ENCODE assay signal across 34 cellular contexts in genomic region chr11:116529210-116529609, GRCh38.
"Had no signal": no experiment of that assay in that cellular context is flagged by ENCODE, and none has a peak within 500 bp of the region (broad histone marks: within the 10 kb centered on the region; RNA-seq: fewer than 3 reads in every experiment).

No MANE protein-coding gene starts in this region.

- H3K4me1 ChIP-seq: adrenal gland, ascending aorta had no signal

- DNase-seq: activated B cell treated with CpG ODN at 0.5 μM for 24 hours; activated CD4-positive, alpha-beta memory T cell treated with anti-CD3 and anti-CD28 coated beads for 36 hours; activated CD4-positive, alpha-beta T cell treated with anti-CD3 and anti-CD28 coated beads for 4 hours; activated CD4-positive, alpha-beta T cell treated with anti-CD3 and anti-CD28 coated beads, Interleukin-2, amount 10 ng/mL, durations not matched to agents 24 days and 14 days; activated CD4-positive, alpha-beta T cell treated with anti-CD3 and anti-CD28 coated beads, Interleukin-2, amount 50 U/mL, for 1 hour; activated CD4-positive, alpha-beta T cell treated with anti-CD3 and anti-CD28 coated beads, Interleukin-2, amount 50 U/mL, for 4 hours; activated CD4-positive, CD25-positive, alpha-beta regulatory T cell treated with anti-CD3 and anti-CD28 coated beads, Interleukin-2, amount 50 U/mL, for 72 hours; activated CD8-positive, alpha-beta memory T cell treated with anti-CD3 and anti-CD28 coated beads for 24 hours; activated CD8-positive, alpha-beta memory T cell treated with anti-CD3 and anti-CD28 coated beads, Interleukin-2, amount 10 ng/mL, durations not matched to agents 7 days and 5 days; activated CD8-positive, alpha-beta T cell treated with anti-CD3 and anti-CD28 coated beads for 36 hours; activated effector memory CD4-positive, alpha-beta T cell treated with Interleukin-2 at 50 U/mL for 16 hours; activated gamma-delta T cell; activated naive CD4-positive, alpha-beta T cell treated with anti-CD3 and anti-CD28 coated beads, Interleukin-2, amount 10 ng/mL, durations not matched to agents 7 days and 5 days; activated naive CD4-positive, alpha-beta T cell treated with Interleukin-2 at 50 U/mL for 16 hours; activated naive CD8-positive, alpha-beta T cell treated with anti-CD3 and anti-CD28 coated beads, Interleukin-2, amount 10 ng/mL, durations not matched to agents 7 days and 5 days; activated T-cell treated with anti-CD3 and anti-CD28 coated beads, Interleukin-2, amount 50 U/mL, for 24 hours; activated T-cell treated with anti-CD3 and anti-CD28 coated beads, Interleukin-2, amount 50 U/mL, for 48 hours; amygdala; anterior cingulate cortex; central memory CD4-positive, alpha-beta T cell; SW 1271; T-helper 1 cell; T-helper 2 cell; T-helper 9 cell had no signal

- H3K36me3 Mint-ChIP-seq: activated CD4-positive, alpha-beta memory T cell treated with anti-CD3 and anti-CD28 coated beads for 36 hours; activated CD8-positive, alpha-beta memory T cell treated with anti-CD3 and anti-CD28 coated beads, Interleukin-2, amount 10 ng/mL, durations not matched to agents 7 days and 5 days; activated naive CD4-positive, alpha-beta T cell treated with anti-CD3 and anti-CD28 coated beads, Interleukin-2, amount 10 ng/mL, durations not matched to agents 7 days and 5 days; activated naive CD4-positive, alpha-beta T cell treated with anti-CD3 and anti-CD28 coated beads, Interleukin-2, amount 50 U/mL, for 24 hours; activated naive CD8-positive, alpha-beta T cell; activated naive CD8-positive, alpha-beta T cell treated with anti-CD3 and anti-CD28 coated beads, Interleukin-2, amount 10 ng/mL, durations not matched to agents 7 days and 5 days had no signal

- H3K27ac ChIP-seq: adrenal gland, ascending aorta, cardiac muscle cell, VCaP had no signal

- ATAC-seq: activated CD8-positive, alpha-beta memory T cell treated with anti-CD3 and anti-CD28 coated beads, Interleukin-2, amount 10 ng/mL, durations not matched to agents 7 days and 5 days; activated CD8-positive, alpha-beta T cell treated with anti-CD3 and anti-CD28 coated beads for 36 hours had no signal

- H3K4me1 Mint-ChIP-seq: activated B cell treated with CpG ODN at 0.5 μM for 24 hours; activated CD4-positive, alpha-beta T cell treated with anti-CD3 and anti-CD28 coated beads, Interleukin-2, amount 10 ng/mL, durations not matched to agents 24 days and 14 days; activated CD8-positive, alpha-beta memory T cell treated with anti-CD3 and anti-CD28 coated beads, Interleukin-2, amount 10 ng/mL, durations not matched to agents 7 days and 5 days; activated naive CD4-positive, alpha-beta T cell treated with anti-CD3 and anti-CD28 coated beads, Interleukin-2, amount 10 ng/mL, durations not matched to agents 7 days and 5 days; activated naive CD4-positive, alpha-beta T cell treated with anti-CD3 and anti-CD28 coated beads, Interleukin-2, amount 50 U/mL, for 24 hours; activated naive CD8-positive, alpha-beta T cell treated with anti-CD3 and anti-CD28 coated beads, Interleukin-2, amount 10 ng/mL, durations not matched to agents 7 days and 5 days had no signal

- H3K27ac Mint-ChIP-seq: activated B cell treated with CpG ODN at 0.5 μM for 24 hours; activated CD4-positive, alpha-beta memory T cell treated with anti-CD3 and anti-CD28 coated beads for 36 hours; activated CD4-positive, alpha-beta T cell treated with anti-CD3 and anti-CD28 coated beads, Interleukin-2, amount 10 ng/mL, durations not matched to agents 24 days and 14 days; activated CD8-positive, alpha-beta memory T cell treated with anti-CD3 and anti-CD28 coated beads, Interleukin-2, amount 10 ng/mL, durations not matched to agents 7 days and 5 days; activated CD8-positive, alpha-beta T cell treated with anti-CD3 and anti-CD28 coated beads for 36 hours; activated naive CD4-positive, alpha-beta T cell treated with anti-CD3 and anti-CD28 coated beads, Interleukin-2, amount 10 ng/mL, durations not matched to agents 7 days and 5 days; activated naive CD4-positive, alpha-beta T cell treated with anti-CD3 and anti-CD28 coated beads, Interleukin-2, amount 50 U/mL, for 24 hours; activated naive CD8-positive, alpha-beta T cell; activated naive CD8-positive, alpha-beta T cell treated with anti-CD3 and anti-CD28 coated beads, Interleukin-2, amount 10 ng/mL, durations not matched to agents 7 days and 5 days; activated T-cell treated with anti-CD3 and anti-CD28 coated beads, Interleukin-2, amount 50 U/mL, for 24 hours; activated T-helper 2 cell treated with anti-CD3 and anti-CD28 coated beads, Interferon-gamma antibody, Interleukin-2, Interleukin-4, amounts not matched to agents 10 μg/mL and 5 μg/mL and 100 μg/mL, durations not matched to agents 14 hours and 24 hours and 36 hours; T-helper 1 cell treated with Interleukin-12 subunit alpha and Interleukin-12 subunit beta and Interleukin-4 antibody, amounts not matched to agents 30 μg/mL and 1 μg/mL, for 36 hours; T-helper 2 cell treated with Interferon-gamma antibody and Interleukin-4, amounts not matched to agents 5 μg/mL and 100 μg/mL, for 36 hours had no signal

- H3K4me3 Mint-ChIP-seq: activated B cell treated with CpG ODN at 0.5 μM for 24 hours; activated CD4-positive, alpha-beta memory T cell treated with anti-CD3 and anti-CD28 coated beads for 36 hours; activated CD4-positive, alpha-beta T cell treated with anti-CD3 and anti-CD28 coated beads, Interleukin-2, amount 10 ng/mL, durations not matched to agents 24 days and 14 days; activated CD8-positive, alpha-beta memory T cell treated with anti-CD3 and anti-CD28 coated beads, Interleukin-2, amount 10 ng/mL, durations not matched to agents 7 days and 5 days; activated CD8-positive, alpha-beta T cell treated with anti-CD3 and anti-CD28 coated beads for 36 hours; activated naive CD4-positive, alpha-beta T cell treated with anti-CD3 and anti-CD28 coated beads, Interleukin-2, amount 10 ng/mL, durations not matched to agents 7 days and 5 days; activated naive CD4-positive, alpha-beta T cell treated with anti-CD3 and anti-CD28 coated beads, Interleukin-2, amount 50 U/mL, for 24 hours; activated naive CD8-positive, alpha-beta T cell; activated naive CD8-positive, alpha-beta T cell treated with anti-CD3 and anti-CD28 coated beads, Interleukin-2, amount 10 ng/mL, durations not matched to agents 7 days and 5 days; activated T-cell treated with anti-CD3 and anti-CD28 coated beads, Interleukin-2, amount 50 U/mL, for 24 hours; brain; T-helper 1 cell treated with Interleukin-12 subunit alpha and Interleukin-12 subunit beta and Interleukin-4 antibody, amounts not matched to agents 30 μg/mL and 1 μg/mL, for 36 hours; T-helper 2 cell treated with Interferon-gamma antibody and Interleukin-4, amounts not matched to agents 5 μg/mL and 100 μg/mL, for 36 hours had no signal

- H3K9me3 Mint-ChIP-seq: activated naive CD4-positive, alpha-beta T cell treated with anti-CD3 and anti-CD28 coated beads, Interleukin-2, amount 10 ng/mL, durations not matched to agents 7 days and 5 days; activated naive CD8-positive, alpha-beta T cell treated with anti-CD3 and anti-CD28 coated beads, Interleukin-2, amount 10 ng/mL, durations not matched to agents 7 days and 5 days; T-helper 1 cell treated with Interleukin-12 subunit alpha and Interleukin-12 subunit beta and Interleukin-4 antibody, amounts not matched to agents 30 μg/mL and 1 μg/mL, for 36 hours had no signal

- H3K9me3 ChIP-seq: adrenal gland had no signal

- H3K27me3 ChIP-seq: ascending aorta, cardiac muscle cell had no signal
